In genomic region chr1:150476754-150477153, GRCh38 we compare ENCODE assay signal across 19 cellular contexts. TPM values are rescaled to one million over a fixed set of nuclear protein-coding genes. Genes with fewer than 3 reads are reported as not detected.
DNase-seq lines count a peak whose midpoint lies in the region; ATAC-seq and TF ChIP-seq lines count a peak whose summit lies in the region.
"Had no signal": no experiment of that assay in that cellular context is flagged by ENCODE, and none has a peak within 500 bp of the region (broad histone marks: within the 10 kb centered on the region; RNA-seq: fewer than 3 reads in every experiment).

No MANE protein-coding gene starts in this region.

- POLR2A ChIA-PET in CD4-positive, alpha-beta memory T cell (lab: Charles Lee; ENCODE audit: partially characterized antibody) = no interaction called here

- H3K36me3 Mint-ChIP-seq in CD4-positive, alpha-beta memory T cell = peaks cover 8 to 25% of the 10 kb centered on the region in 2 donors

- no peak overlapping the region for H3K4me3 Mint-ChIP-seq in CD4-positive, alpha-beta memory T cell
- H3K4me3 Mint-ChIP-seq: WTC11 had no signal

- WGBS in mesodermal cell (ENCODE audit: insufficient coverage in 2 of 2), 2 experiments = 70% methylated on average over 2 of the region's 3 CpGs; no CpG with 5 or more reads in 1 of the 2 experiments
- WGBS in sigmoid colon, 2 donors = 80 to 81% methylated on average over 3 of the region's 3 CpGs

- peaks cover 15% of the 10 kb centered on the region for H3K36me3 ChIP-seq in CD4-positive, alpha-beta memory T cell (ENCODE audit: insufficient read depth, low read length)
- H3K36me3 ChIP-seq in mesodermal cell (ENCODE audit: control insufficient read depth, insufficient read depth, low read length) (peaks cover 19% of the 10 kb centered on the region), sigmoid colon (peaks cover 8 to 16% (median 13%) of the 10 kb centered on the region in 4 donors)

- in situ Hi-C loops in ACHN (cut with HindIII; ENCODE audit: low pct_ligation_motif_present, low pct_unique_long_range_greater_than_20kb, low sequenced_read_pairs) = no loop called here

- H3K27ac ChIP-seq in CD4-positive, alpha-beta memory T cell (ENCODE audit: low read depth, low read length) = no peak overlapping the region
- H3K27ac ChIP-seq in mesodermal cell (ENCODE audit: low read depth, low read length, severe bottlenecking) (peak overlapping the region; percentile 12), sigmoid colon (no peak overlapping the region)
- H3K27ac ChIP-seq: coronary artery, skin epidermis, thyroid gland had no signal

- H3K27me3 ChIP-seq in CD4-positive, alpha-beta memory T cell (ENCODE audit: insufficient read depth, low read length) = no peaks in the 10 kb centered on the region
- no peaks in the 10 kb centered on the region for H3K27me3 ChIP-seq in sigmoid colon
- H3K27me3 ChIP-seq: heart left ventricle, thyroid gland had no signal

- no peak for TF ChIP-seq EP300 in sigmoid colon (IDR thresholded peaks at IDR 0.05)

- TF ChIP-seq CTCF in sigmoid colon (IDR thresholded peaks at IDR 0.05) = no peak

- peak overlapping the region in 4 of 7 donors; percentile 0 to 17 (median 11) for H3K27ac Mint-ChIP-seq in CD4-positive, alpha-beta memory T cell
- H3K27ac Mint-ChIP-seq: WTC11 had no signal

- peaks cover 0 to 6% (median 0%) of the 10 kb centered on the region in 4 donors for H3K4me1 Mint-ChIP-seq in CD4-positive, alpha-beta memory T cell

- H3K9me3 ChIP-seq in CD4-positive, alpha-beta memory T cell (ENCODE audit: control insufficient read depth in 1 of 2, low read length in 2 of 2) = no peaks in the 10 kb centered on the region
- H3K9me3 ChIP-seq in mesodermal cell (ENCODE audit: control insufficient read depth, low read length) (no peaks in the 10 kb centered on the region), sigmoid colon (no peaks in the 10 kb centered on the region)
- H3K9me3 ChIP-seq: heart left ventricle, thyroid gland had no signal

- DNase-seq in CD4-positive, alpha-beta memory T cell = no peak
- DNase-seq in HCEC 1CT (peak; percentile 52), amniotic epithelial cell (ENCODE audit: low read depth) (peak; percentile 13), ACHN (no peak), sigmoid colon (no peak), NCI-H1105 treated with DMSO at 0.1 percent for 48 hours (lab: John Stamatoyannopoulos, UW) (no peak)
- DNase-seq: activated gamma-delta T cell, islet precursor cell, midbrain, NCI-H2081 treated with DMSO at 0.1 percent for 48 hours, thyroid gland had no signal

- no peaks in the 10 kb centered on the region for H3K4me1 ChIP-seq in CD4-positive, alpha-beta memory T cell (ENCODE audit: insufficient read depth, low read length)
- H3K4me1 ChIP-seq in mesodermal cell (ENCODE audit: control insufficient read depth, insufficient read depth, low read length, poor library complexity, severe bottlenecking) = peaks cover 8% of the 10 kb centered on the region
- H3K4me1 ChIP-seq in sigmoid colon = peaks cover 0 to 4% (median 0%) of the 10 kb centered on the region in 4 donors

- intact Hi-C loops in CD4-positive, alpha-beta memory T cell (cut with micrococcal nuclease) = no loop called here
- intact Hi-C loops in sigmoid colon (cut with DNase I) = no loop called here

- CTCF ChIA-PET in CD4-positive, alpha-beta memory T cell (lab: Charles Lee; ENCODE audit: partially characterized antibody) = interaction anchor here (1.2 kb wide), 1 partner anchor 12 kb away, joined by 3 read pairs; no protein-coding TSS in a partner anchor

- no peak overlapping the region for H3K4me3 ChIP-seq in CD4-positive, alpha-beta memory T cell (ENCODE audit: low read length in 2 of 2)
- H3K4me3 ChIP-seq in mesodermal cell (ENCODE audit: extremely low read depth, insufficient read depth, low read length, poor library complexity, severe bottlenecking) (no peak overlapping the region), sigmoid colon (no peak overlapping the region)
- H3K4me3 ChIP-seq: coronary artery, heart left ventricle, skin epidermis, thyroid gland had no signal

- no peak for ATAC-seq in HG03432 (IDR thresholded peaks at IDR 0.05; ENCODE audit: unreplicated experiment)
- ATAC-seq: WTC11 had no signal

- H3K27me3 Mint-ChIP-seq in CD4-positive, alpha-beta memory T cell = no peaks in the 10 kb centered on the region

- no peaks in the 10 kb centered on the region for H3K9me3 Mint-ChIP-seq in CD4-positive, alpha-beta memory T cell
- H3K9me3 Mint-ChIP-seq: WTC11 had no signal

- no peak for TF ChIP-seq POLR2A in sigmoid colon (IDR thresholded peaks at IDR 0.05)

RNA-seq across cellular contexts. Expression of gene TARS2, which starts 10.5 kb away (rescaled TPM):
- total RNA-seq in CD4-positive, alpha-beta memory T cell = 10 to 100 TPM; 32.3 to 35.4 TPM
- 10 to 100 TPM; 23.5 to 26.4 TPM for polyA plus RNA-seq in CD4-positive, alpha-beta memory T cell
- 26.3 TPM for polyA plus RNA-seq in mesodermal cell (2013, experiment 1 of 2)
- polyA plus RNA-seq in mesodermal cell (2013, experiment 2 of 2) = 22.1 TPM
- total RNA-seq in sigmoid colon = 10 to 100 TPM in 2 of 4 donors, 1 to 10 TPM in 2; 8.1 to 13.3 (median 10.4) TPM
- 10 to 100 TPM in 1 of 3 donors, 1 to 10 TPM in 2; 4.6 to 16.9 (median 6.0) TPM for polyA plus RNA-seq in sigmoid colon

RNA-seq across cellular contexts. Expression of gene ECM1, which starts 31.2 kb away (rescaled TPM):
- 1 to 10 TPM; 1.9 to 2.0 TPM for total RNA-seq in CD4-positive, alpha-beta memory T cell
- polyA plus RNA-seq in CD4-positive, alpha-beta memory T cell = not detected
- polyA plus RNA-seq in mesodermal cell (2013, experiment 1 of 2) = 80.5 TPM
- 65.4 TPM for polyA plus RNA-seq in mesodermal cell (2013, experiment 2 of 2)
- total RNA-seq in sigmoid colon = 10 to 100 TPM in 3 of 4 donors, 1 to 10 TPM in 1; 9.2 to 23.8 (median 13.8) TPM
- 1 to 10 TPM; 2.1 to 8.7 (median 3.0) TPM for polyA plus RNA-seq in sigmoid colon

RNA-seq across cellular contexts. Expression of gene FALEC, which starts 38.8 kb away (rescaled TPM):
- under 1 TPM in 1 of 2 experiments, not detected in 1; 0.64 TPM for total RNA-seq in CD4-positive, alpha-beta memory T cell
- polyA plus RNA-seq in CD4-positive, alpha-beta memory T cell = 1 to 10 TPM in 1 of 2 donors, not detected in 1; 1.1 TPM
- polyA plus RNA-seq in mesodermal cell (2013, experiment 1 of 2) = not detected
- polyA plus RNA-seq in mesodermal cell (2013, experiment 2 of 2) = not detected
- total RNA-seq in sigmoid colon = not detected
- under 1 TPM in 1 of 3 donors, not detected in 2; 0.35 TPM for polyA plus RNA-seq in sigmoid colon
- total RNA-seq: epithelial cell of proximal tubule; T-helper 1 cell treated with Interleukin-12 subunit alpha and Interleukin-12 subunit beta and Interleukin-4 antibody, amounts not matched to agents 30 ng/mL and 1 ng/mL, for 36 hours; thyroid gland had no signal

Comparison
In these comparisons a context has a peak if more than half of its experiments do, and no peak if none do; other contexts are left out.
1. DNase-seq: peak in HCEC 1CT (single experiment) and amniotic epithelial cell (single experiment); none in CD4-positive, alpha-beta memory T cell (0 of 5), ACHN (single experiment), sigmoid colon (single experiment) and NCI-H1105 treated with DMSO at 0.1 percent for 48 hours (single experiment).